Comparison of ENCODE assay signal across 1 cellular context in the genomic region with DNA sequence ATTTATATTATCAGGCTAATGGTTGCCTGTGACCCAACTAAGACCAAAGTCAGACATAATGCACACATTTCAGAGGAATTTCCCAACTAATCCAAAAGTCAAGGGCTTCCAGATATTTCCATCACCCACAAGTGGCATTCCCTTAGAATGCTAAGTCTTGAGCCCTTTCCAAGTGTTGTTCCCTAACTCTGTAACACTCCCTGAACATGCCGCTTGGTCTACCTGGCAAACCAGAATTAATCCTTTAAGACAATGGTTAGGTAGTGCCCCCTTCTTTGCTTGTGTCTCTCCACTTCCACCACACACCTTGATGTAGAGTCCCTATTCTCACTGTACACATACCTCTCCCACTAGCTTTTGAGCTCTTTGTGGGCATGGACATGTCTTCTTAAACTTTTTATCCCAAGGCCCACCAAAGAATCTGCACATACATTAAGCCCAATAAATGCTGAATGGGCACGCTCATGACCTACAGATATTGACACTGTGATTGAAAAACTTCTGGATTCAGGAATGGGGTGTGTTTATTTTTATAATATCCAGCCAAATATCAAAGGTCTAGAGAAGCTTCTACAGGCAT.
TF ChIP-seq lines count a peak whose summit lies in the region.

No MANE protein-coding gene starts in this region.

TF ChIP-seq in HCT116, 20 proteins besides CTCF, POLR2A, EP300 and RAD21:
- TF ChIP-seq JUND (IDR thresholded peaks at IDR 0.05) (peak; percentile 31), EZH2phosphoT487 (IDR thresholded peaks at IDR 0.05; ENCODE audit: borderline replicate concordance) (no peak), EZH2 (IDR thresholded peaks at IDR 0.05) (no peak), SIN3A (IDR thresholded peaks at IDR 0.05; ENCODE audit: low read depth) (no peak; the same call in 1 of the 2 replicates), FOSL1 (IDR thresholded peaks at IDR 0.05; ENCODE audit: low read depth) (no peak), YY1 (IDR thresholded peaks at IDR 0.05; ENCODE audit: extremely low read depth, insufficient replicate concordance, low read depth, low read length) (peak; percentile 11), ZNF274 (IDR thresholded peaks at IDR 0.05; ENCODE audit: low read depth, low read length) (no peak), TCF7L2 (IDR thresholded peaks at IDR 0.05; ENCODE audit: borderline replicate concordance, extremely low read depth, insufficient read depth, insufficient read length) (no peak), ZFX (IDR thresholded peaks at IDR 0.05) (no peak), ELF1 (IDR thresholded peaks at IDR 0.05; ENCODE audit: borderline replicate concordance, low read depth) (no peak), POLR2AphosphoS5 (IDR thresholded peaks at IDR 0.05; ENCODE audit: low read depth, low read length) (peak; percentile 72), EGR1 (IDR thresholded peaks at IDR 0.05; ENCODE audit: low read depth) (0 out of 2 replicates have a peak, but pooled peaks have one; percentile 9)
- TF ChIP-seq, protein P1, sequence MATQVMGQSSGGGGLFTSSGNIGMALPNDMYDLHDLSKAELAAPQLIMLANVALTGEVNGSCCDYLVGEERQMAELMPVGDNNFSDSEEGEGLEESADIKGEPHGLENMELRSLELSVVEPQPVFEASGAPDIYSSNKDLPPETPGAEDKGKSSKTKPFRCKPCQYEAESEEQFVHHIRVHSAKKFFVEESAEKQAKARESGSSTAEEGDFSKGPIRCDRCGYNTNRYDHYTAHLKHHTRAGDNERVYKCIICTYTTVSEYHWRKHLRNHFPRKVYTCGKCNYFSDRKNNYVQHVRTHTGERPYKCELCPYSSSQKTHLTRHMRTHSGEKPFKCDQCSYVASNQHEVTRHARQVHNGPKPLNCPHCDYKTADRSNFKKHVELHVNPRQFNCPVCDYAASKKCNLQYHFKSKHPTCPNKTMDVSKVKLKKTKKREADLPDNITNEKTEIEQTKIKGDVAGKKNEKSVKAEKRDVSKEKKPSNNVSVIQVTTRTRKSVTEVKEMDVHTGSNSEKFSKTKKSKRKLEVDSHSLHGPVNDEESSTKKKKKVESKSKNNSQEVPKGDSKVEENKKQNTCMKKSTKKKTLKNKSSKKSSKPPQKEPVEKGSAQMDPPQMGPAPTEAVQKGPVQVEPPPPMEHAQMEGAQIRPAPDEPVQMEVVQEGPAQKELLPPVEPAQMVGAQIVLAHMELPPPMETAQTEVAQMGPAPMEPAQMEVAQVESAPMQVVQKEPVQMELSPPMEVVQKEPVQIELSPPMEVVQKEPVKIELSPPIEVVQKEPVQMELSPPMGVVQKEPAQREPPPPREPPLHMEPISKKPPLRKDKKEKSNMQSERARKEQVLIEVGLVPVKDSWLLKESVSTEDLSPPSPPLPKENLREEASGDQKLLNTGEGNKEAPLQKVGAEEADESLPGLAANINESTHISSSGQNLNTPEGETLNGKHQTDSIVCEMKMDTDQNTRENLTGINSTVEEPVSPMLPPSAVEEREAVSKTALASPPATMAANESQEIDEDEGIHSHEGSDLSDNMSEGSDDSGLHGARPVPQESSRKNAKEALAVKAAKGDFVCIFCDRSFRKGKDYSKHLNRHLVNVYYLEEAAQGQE (IDR thresholded peaks at IDR 0.05; ENCODE audit: low read depth) = no peak
- TF ChIP-seq, protein P2, sequence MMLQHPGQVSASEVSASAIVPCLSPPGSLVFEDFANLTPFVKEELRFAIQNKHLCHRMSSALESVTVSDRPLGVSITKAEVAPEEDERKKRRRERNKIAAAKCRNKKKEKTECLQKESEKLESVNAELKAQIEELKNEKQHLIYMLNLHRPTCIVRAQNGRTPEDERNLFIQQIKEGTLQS (IDR thresholded peaks at IDR 0.05) = no peak
